In genomic region chr6:50913105-50913770, GRCh38 we compare ENCODE assay signal across 29 cellular contexts.
"Had no signal": no experiment of that assay in that cellular context is flagged by ENCODE, and none has a peak within 500 bp of the region (broad histone marks: within the 10 kb centered on the region; RNA-seq: fewer than 3 reads in every experiment).

No MANE protein-coding gene starts in this region.

- H3K27ac ChIP-seq: coronary artery, dorsolateral prefrontal cortex, epithelial cell of prostate, esophagus squamous epithelium, gastrocnemius medialis, heart right ventricle, left ventricle myocardium inferior, lower lobe of right lung had no signal

- H3K9me3 ChIP-seq: gastrocnemius medialis, mucosa of descending colon had no signal

- H3K4me3 ChIP-seq: coronary artery, dorsolateral prefrontal cortex, esophagus squamous epithelium, gastrocnemius medialis, heart right ventricle, left ventricle myocardium inferior, lower lobe of right lung, mucosa of descending colon had no signal

- FAIRE-seq: colon, endometrium, islet of Langerhans, keratinocyte had no signal

- DNase-seq: dermis blood vessel endothelial cell; dorsolateral prefrontal cortex; effector CD4-positive, alpha-beta T cell; effector memory CD4-positive, alpha-beta T cell; endodermal cell; erythroblast; esophagus squamous epithelium; foreskin fibroblast; foreskin melanocyte; gastrocnemius medialis; glutamatergic neuron; head of caudate nucleus; heart right ventricle; hippocampal formation; kidney glomerular epithelial cell; left colon; left ventricle myocardium inferior; lower lobe of right lung; mesenchymal stem cell; naive B cell had no signal

- H3K4me1 ChIP-seq: esophagus squamous epithelium, gastrocnemius medialis, heart right ventricle, left ventricle myocardium inferior, lower lobe of right lung had no signal

- ATAC-seq: esophagus mucosa, gastrocnemius medialis, heart right ventricle, left colon, left lobe of liver, lower lobe of right lung, mucosa of descending colon had no signal

- H3K36me3 ChIP-seq: esophagus squamous epithelium, gastrocnemius medialis, heart right ventricle, left ventricle myocardium inferior, lower lobe of right lung had no signal
